ENCODE assay signal across 21 cellular contexts in genomic region chr6:63930848-63931247, GRCh38.
DNase-seq lines count a peak whose midpoint lies in the region; ATAC-seq, FAIRE-seq and TF ChIP-seq lines count a peak whose summit lies in the region.
"Had no signal": no experiment of that assay in that cellular context is flagged by ENCODE, and none has a peak within 500 bp of the region (broad histone marks: within the 10 kb centered on the region; RNA-seq: fewer than 3 reads in every experiment).

No MANE protein-coding gene starts in this region.

- in situ Hi-C loops in HepG2 (cut with HindIII; ENCODE audit: extremely low pct_ligation_motif_present, low pct_unique_long_range_greater_than_20kb) (no loop called here), transverse colon (cut with MboI; ENCODE audit: low pct_ligation_motif_present in 1 of 4, low pct_unique_long_range_greater_than_20kb in 1 of 4, low sequenced_read_pairs in 3 of 4) (no loop called here)

- no peak overlapping the region for H3K56ac ChIP-seq in H9 (ENCODE audit: insufficient read length, low read depth, low read length)

- no peaks in the 10 kb centered on the region for H3K4me1 Mint-ChIP-seq in activated CD4-positive, alpha-beta T cell treated with anti-CD3 and anti-CD28 coated beads, Interleukin-2, amount 10 ng/mL, durations not matched to agents 24 days and 14 days
- peaks cover 0 to 3% of the 10 kb centered on the region in 2 experiments; a peak in 2 of 4 replicates for H3K4me1 Mint-ChIP-seq in H9
- H3K4me1 Mint-ChIP-seq: B cell; CD4-positive, CD25-positive, alpha-beta regulatory T cell; GM23338 had no signal

- H3K23me2 ChIP-seq in H9 (ENCODE audit: insufficient read length, low read depth, low read length, poor library complexity, severe bottlenecking), result no peaks in the 10 kb centered on the region

- no peak overlapping the region for H2BK12ac ChIP-seq in H9 (ENCODE audit: insufficient read length, low read depth, low read length)

- H3K4me2 ChIP-seq in HepG2 (ENCODE audit: low read depth, low read length) (no peak overlapping the region), H9 (ENCODE audit: insufficient read depth, insufficient read length, low read length) (no peak overlapping the region)
- H3K4me2 ChIP-seq: BLaER1, GM23338 had no signal

- TF ChIP-seq POLR2A in right lobe of liver (IDR thresholded peaks at IDR 0.05), result no peak
- TF ChIP-seq POLR2A in HepG2 (IDR thresholded peaks at IDR 0.05; ENCODE audit: insufficient read depth in 1 of 2, low read depth in 2 of 2, low read length in 2 of 2), result no peak
- TF ChIP-seq POLR2A in transverse colon (IDR thresholded peaks at IDR 0.05), result no peak

- TF ChIP-seq EP300 in HepG2 (IDR thresholded peaks at IDR 0.05; ENCODE audit: low read depth in 2 of 2, low read length in 2 of 2) (no peak), HepG2 (CRISPR knock-in tag; IDR thresholded peaks at IDR 0.05; ENCODE audit: borderline replicate concordance) (no peak), transverse colon (IDR thresholded peaks at IDR 0.05; ENCODE audit: low read depth) (no peak)

- H2BK5ac ChIP-seq in H9 (ENCODE audit: insufficient read length, low read length), result no peak overlapping the region

- ATAC-seq in right lobe of liver (peak; percentile 55 to 76 (median 68)), HepG2 (no peak), mucosa of descending colon (peak; percentile 53)
- ATAC-seq: CD8-positive, alpha-beta T cell; GM12878; GM23338 had no signal

- no peak overlapping the region for H2AK5ac ChIP-seq in H9 (ENCODE audit: insufficient read length, low read length)

- H4K8ac ChIP-seq in H9 (replicated peaks; ENCODE audit: insufficient read length, low read depth, low read length), result no peak overlapping the region

- no peak overlapping the region for H3T11ph ChIP-seq in H9 (ENCODE audit: low read length)

- H3K27ac ChIP-seq in right lobe of liver (no peak overlapping the region), HepG2 (ENCODE audit: extremely low read length, insufficient read depth, low read length) (no peak overlapping the region), transverse colon (peak overlapping the region; percentile 24 to 48 (median 43)), H9 (ENCODE audit: insufficient read length, low read depth, low read length) (no peak overlapping the region)
- H3K27ac ChIP-seq: 22Rv1, BLaER1, C4-2B had no signal

- peaks cover 0 to 27% (median 2%) of the 10 kb centered on the region in 4 donors for H3K4me1 ChIP-seq in right lobe of liver
- H3K4me1 ChIP-seq in HepG2 (ENCODE audit: insufficient read depth, low read length), result peaks cover 20% of the 10 kb centered on the region
- peaks cover 16% of the 10 kb centered on the region for H3K4me1 ChIP-seq in mucosa of descending colon (ENCODE audit: low read depth)
- peaks cover 3 to 25% (median 12%) of the 10 kb centered on the region in 4 donors for H3K4me1 ChIP-seq in transverse colon
- H3K4me1 ChIP-seq in H9 (ENCODE audit: insufficient read depth, low read length), result no peaks in the 10 kb centered on the region
- H3K4me1 ChIP-seq: BLaER1, Caco-2, HAP-1 had no signal

- FAIRE-seq in HepG2 (lab: Jason Lieb, UNC), result no peak
- FAIRE-seq: A204.1, GM12878, GM18507 had no signal

- no peak overlapping the region for H3K4ac ChIP-seq in H9 (ENCODE audit: low read depth, low read length)

- H2AFZ ChIP-seq in HepG2 (ENCODE audit: low read length) (no peak overlapping the region), H9 (ENCODE audit: low read length) (no peak overlapping the region)
- H2AFZ ChIP-seq: GM23338 had no signal

- H4K20me1 ChIP-seq in HepG2 (ENCODE audit: insufficient read depth, low read length) (no peaks in the 10 kb centered on the region), H9 (ENCODE audit: control insufficient read depth, insufficient read depth, insufficient read length) (no peaks in the 10 kb centered on the region)
- H4K20me1 ChIP-seq: BLaER1 had no signal

- H4K5ac ChIP-seq in H9 (ENCODE audit: insufficient read length, low read depth, low read length), result no peak overlapping the region

- H2BK120ac ChIP-seq in H9 (ENCODE audit: low read depth, low read length, poor library complexity, severe bottlenecking), result no peak overlapping the region

- no peaks in the 10 kb centered on the region for H3K27me3 ChIP-seq in right lobe of liver
- no peaks in the 10 kb centered on the region for H3K27me3 ChIP-seq in HepG2 (ENCODE audit: control insufficient read depth in 1 of 2, insufficient read depth in 2 of 2, low read length in 2 of 2)
- no peaks in the 10 kb centered on the region for H3K27me3 ChIP-seq in transverse colon
- H3K27me3 ChIP-seq in H9 (ENCODE audit: insufficient read depth, low read length), result no peaks in the 10 kb centered on the region
- H3K27me3 ChIP-seq: BLaER1 had no signal

- no peak overlapping the region for H4K91ac ChIP-seq in H9 (ENCODE audit: insufficient read length, low read depth, low read length)

- TF ChIP-seq CTCF in right lobe of liver (IDR thresholded peaks at IDR 0.05) (no peak), HepG2 (CRISPR knock-in tag; IDR thresholded peaks at IDR 0.05) (no peak), mucosa of descending colon (IDR thresholded peaks at IDR 0.05) (no peak), transverse colon (IDR thresholded peaks at IDR 0.05) (no peak), H9 (conservative IDR thresholded peaks at IDR 0.05) (no peak)

- no peaks in the 10 kb centered on the region for H3K9me3 Mint-ChIP-seq in activated CD4-positive, alpha-beta T cell treated with anti-CD3 and anti-CD28 coated beads, Interleukin-2, amount 10 ng/mL, durations not matched to agents 24 days and 14 days
- H3K9me3 Mint-ChIP-seq in H9, result no peaks in the 10 kb centered on the region
- H3K9me3 Mint-ChIP-seq: CD8-positive, alpha-beta T cell; GM23338; HFFc6 had no signal

- POLR2A ChIA-PET in HepG2 (lab: Yijun Ruan, JAX), result no interaction called here

- H3K4me3 ChIP-seq in right lobe of liver, result no peak overlapping the region
- no peak overlapping the region for H3K4me3 ChIP-seq in HepG2 (replicated peaks in 1 of 3; ENCODE audit: insufficient read depth in 1 of 3, low read depth in 2 of 3, low read length in 3 of 3)
- no peak overlapping the region for H3K4me3 ChIP-seq in mucosa of descending colon
- no peak overlapping the region for H3K4me3 ChIP-seq in transverse colon
- H3K4me3 ChIP-seq: BLaER1, GM12878, GM23338, HAP-1 had no signal

- no peak overlapping the region for H3K4me3 Mint-ChIP-seq in activated CD4-positive, alpha-beta T cell treated with anti-CD3 and anti-CD28 coated beads, Interleukin-2, amount 10 ng/mL, durations not matched to agents 24 days and 14 days
- H3K4me3 Mint-ChIP-seq in H9, result no peak overlapping the region
- H3K4me3 Mint-ChIP-seq: B cell; CD4-positive, CD25-positive, alpha-beta regulatory T cell; CD8-positive, alpha-beta T cell; GM23338; HFFc6 had no signal

- no peak overlapping the region for H3K27ac Mint-ChIP-seq in activated CD4-positive, alpha-beta T cell treated with anti-CD3 and anti-CD28 coated beads, Interleukin-2, amount 10 ng/mL, durations not matched to agents 24 days and 14 days
- no peak overlapping the region for H3K27ac Mint-ChIP-seq in H9
- H3K27ac Mint-ChIP-seq: B cell; CD4-positive, CD25-positive, alpha-beta regulatory T cell; CD8-positive, alpha-beta T cell; GM23338; HFFc6 had no signal

- no peak overlapping the region for H2BK15ac ChIP-seq in H9 (ENCODE audit: low read depth, low read length)

- no peaks in the 10 kb centered on the region for H3K27me3 Mint-ChIP-seq in activated CD4-positive, alpha-beta T cell treated with anti-CD3 and anti-CD28 coated beads, Interleukin-2, amount 10 ng/mL, durations not matched to agents 24 days and 14 days
- no peaks in the 10 kb centered on the region for H3K27me3 Mint-ChIP-seq in H9 (ENCODE audit: low read depth)
- H3K27me3 Mint-ChIP-seq: B cell had no signal

- no peak overlapping the region for H2BK20ac ChIP-seq in H9 (ENCODE audit: low read depth, low read length, poor library complexity, severe bottlenecking)

- no peaks in the 10 kb centered on the region for H3K36me3 Mint-ChIP-seq in activated CD4-positive, alpha-beta T cell treated with anti-CD3 and anti-CD28 coated beads, Interleukin-2, amount 10 ng/mL, durations not matched to agents 24 days and 14 days (ENCODE audit: low read depth)
- H3K36me3 Mint-ChIP-seq in H9 (ENCODE audit: insufficient read depth in 1 of 3, low read depth in 3 of 3), result no peaks in the 10 kb centered on the region; a peak in 1 of 7 replicates
- H3K36me3 Mint-ChIP-seq: CD4-positive, CD25-positive, alpha-beta regulatory T cell; CD8-positive, alpha-beta T cell had no signal

- H3K9me3 ChIP-seq in right lobe of liver (no peaks in the 10 kb centered on the region), HepG2 (ENCODE audit: low read length) (no peaks in the 10 kb centered on the region), mucosa of descending colon (no peaks in the 10 kb centered on the region), transverse colon (no peaks in the 10 kb centered on the region), H9 (ENCODE audit: control insufficient read depth, low read depth, low read length) (no peaks in the 10 kb centered on the region)
- H3K9me3 ChIP-seq: BLaER1, Caco-2, HAP-1 had no signal

- H3K36me3 ChIP-seq in right lobe of liver (no peaks in the 10 kb centered on the region), HepG2 (replicated peaks in 1 of 2; ENCODE audit: control insufficient read depth in 1 of 2, insufficient read depth in 2 of 2, low read length in 2 of 2) (no peaks in the 10 kb centered on the region), mucosa of descending colon (ENCODE audit: low read depth) (no peaks in the 10 kb centered on the region), transverse colon (no peaks in the 10 kb centered on the region)
- H3K36me3 ChIP-seq: BLaER1, HAP-1 had no signal

- H3K9ac ChIP-seq in HepG2 (ENCODE audit: insufficient read depth, low read depth, low read length) (no peak overlapping the region), H9 (ENCODE audit: extremely low read depth, insufficient read length, low read length) (no peak overlapping the region)
- H3K9ac ChIP-seq: BLaER1 had no signal

- CTCF ChIA-PET in HepG2 (lab: Yijun Ruan, JAX; ENCODE audit: low intra/inter-chr PET ratio, low total read pairs), result no interaction called here

- no TSS peak for BruUV-seq in HepG2 (replicated peaks; lab: Mats Ljungman, UMichigan)

- no peaks in the 10 kb centered on the region for H3K79me2 ChIP-seq in HepG2 (ENCODE audit: insufficient read depth, low read length)
- no peaks in the 10 kb centered on the region for H3K79me2 ChIP-seq in H9 (ENCODE audit: insufficient read depth, low read length)

- no peak for DNase-seq in right lobe of liver
- no peak for DNase-seq in HepG2 (ENCODE audit: low spot score)
- DNase-seq in mucosa of descending colon, result no peak
- DNase-seq in transverse colon, result no peak
- DNase-seq in activated CD4-positive, alpha-beta T cell treated with anti-CD3 and anti-CD28 coated beads, Interleukin-2, amount 10 ng/mL, durations not matched to agents 24 days and 14 days, result no peak
- no peak for DNase-seq in H9
- DNase-seq: Caco-2; CD4-positive, CD25-positive, alpha-beta regulatory T cell; CD8-positive, alpha-beta T cell; DMS79; EL; HFFc6 had no signal

- TF ChIP-seq RAD21 in HepG2 (CRISPR knock-in tag; IDR thresholded peaks at IDR 0.05), result no peak

- no peak overlapping the region for H3K23ac ChIP-seq in H9 (ENCODE audit: insufficient read length, low read depth, low read length)

- H3K14ac ChIP-seq in H9 (ENCODE audit: insufficient read depth, low read length), result no peak overlapping the region

- intact Hi-C loops in right lobe of liver (cut with DNase I), result no loop called here
- intact Hi-C loops in HepG2 (cut with micrococcal nuclease; ENCODE audit: unreplicated experiment), result no loop called here
- intact Hi-C loops in mucosa of descending colon (cut with DNase I, micrococcal nuclease), result no loop called here
- intact Hi-C loops in transverse colon (cut with DNase I; ENCODE audit: low total_unique reads), result no loop called here
- intact Hi-C loops in activated CD4-positive, alpha-beta T cell treated with anti-CD3 and anti-CD28 coated beads, Interleukin-2, amount 10 ng/mL, durations not matched to agents 24 days and 14 days (cut with micrococcal nuclease), result no loop called here

- H3K79me1 ChIP-seq in H9 (ENCODE audit: insufficient read depth, low read depth, low read length, poor library complexity, severe bottlenecking), result no peaks in the 10 kb centered on the region

- H3K18ac ChIP-seq in H9 (ENCODE audit: insufficient read length, low read depth, low read length), result no peak overlapping the region

Comparison
In these comparisons a context has a peak if more than half of its experiments do, and no peak if none do; other contexts are left out.
1. H3K27ac ChIP-seq: peak in transverse colon (4 of 4); none in right lobe of liver (0 of 3), HepG2 (single experiment) and H9 (single experiment).